ENCODE assay signal across 1 cellular context in genomic region chr1:234369033-234369430, GRCh38.
TF ChIP-seq lines count a peak whose summit lies in the region.

No MANE protein-coding gene starts in this region.

TF ChIP-seq in IMR-90, 13 proteins besides CTCF, POLR2A, EP300 and RAD21:
- no peak for TF ChIP-seq RFX5 (IDR thresholded peaks at IDR 0.05; ENCODE audit: low read depth, low read length)
- no peak for TF ChIP-seq MAFK (IDR thresholded peaks at IDR 0.05; ENCODE audit: low read depth, low read length)
- TF ChIP-seq MXI1 (IDR thresholded peaks at IDR 0.05; ENCODE audit: borderline replicate concordance, low read depth, low read length): no peak
- TF ChIP-seq MAZ (IDR thresholded peaks at IDR 0.05; ENCODE audit: borderline replicate concordance, low read depth, low read length): no peak
